7 cellular contexts compared by ENCODE assay signal in the genomic region with DNA sequence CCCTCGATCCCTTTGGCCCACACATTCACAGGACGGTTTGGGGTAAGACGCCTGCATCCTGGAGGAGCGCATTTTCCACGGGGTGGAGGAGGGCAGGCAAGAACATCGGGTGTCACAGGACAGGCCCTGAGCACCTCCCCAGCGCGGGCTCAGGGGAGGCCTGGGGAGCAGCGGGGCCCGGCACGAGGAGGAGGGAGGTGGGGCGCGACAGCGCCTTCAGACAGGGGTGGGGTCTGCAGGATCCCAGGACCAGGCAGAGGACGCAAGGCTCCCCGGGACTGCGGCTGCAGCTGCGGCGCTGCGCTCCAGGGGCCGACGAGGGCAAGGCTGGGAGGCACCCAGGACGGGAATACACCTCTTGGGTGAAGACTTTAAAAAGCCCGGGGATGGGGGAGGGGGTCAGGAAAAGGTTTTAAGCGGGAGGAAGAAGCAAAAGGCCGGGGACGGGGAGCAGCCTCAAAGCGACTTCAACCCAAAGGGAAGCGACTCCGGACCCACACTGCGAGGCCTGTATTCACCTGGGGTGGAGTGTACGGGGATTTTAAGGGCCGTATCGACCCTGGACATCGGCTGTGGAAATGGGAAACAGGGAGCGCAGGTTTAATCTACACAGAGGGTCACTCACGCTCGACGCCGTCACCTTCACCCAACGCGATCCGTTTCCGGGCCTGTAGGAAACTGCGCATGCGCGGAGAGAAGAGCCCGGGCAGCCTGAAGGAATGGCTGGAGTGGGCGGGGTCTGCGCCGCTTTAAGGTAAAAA. TPM values are rescaled to one million over a fixed set of nuclear protein-coding genes. Genes with fewer than 3 reads are reported as not detected.
A peak's percentile ranks its signal among the peaks of the same experiment; 100 is the strongest.
DNase-seq lines count a peak whose midpoint lies in the region; FAIRE-seq and TF ChIP-seq lines count a peak whose summit lies in the region.

Gene ZNF415 (minus strand): TSS at position 680 of the 761 bp plus-strand sequence. CDS start 10,234 bp downstream, outside the sequence.

- peak within 1 kb of the TSS; percentile 31 for H3K27ac ChIP-seq in SU-DHL-6 (ENCODE audit: low read depth, low read length)

- TF ChIP-seq CTCF in SU-DHL-6 (IDR thresholded peaks at IDR 0.05; ENCODE audit: insufficient read depth, low read length, poor library complexity, severe bottlenecking) (no peak), bronchial epithelial cell (IDR thresholded peaks at IDR 0.05; ENCODE audit: insufficient read depth, low read length, severe bottlenecking) (no peak)

- H3K9me2 ChIP-seq in SU-DHL-6 (replicated peaks; ENCODE audit: insufficient read depth, low read length): no peaks in the 10 kb centered on the region

- H2AFZ ChIP-seq in SU-DHL-6 (ENCODE audit: low read depth, low read length, severe bottlenecking): peak within 1 kb of the TSS; percentile 87

- H3K36me3 ChIP-seq in SU-DHL-6 (ENCODE audit: low read length) (no peaks in the 10 kb centered on the region), bronchial epithelial cell (ENCODE audit: control insufficient read depth, insufficient read depth, low read length) (no peaks in the 10 kb centered on the region)

- H3K4me3 ChIP-seq in SU-DHL-6 (ENCODE audit: insufficient read depth, low read length, poor library complexity, severe bottlenecking): peak within 1 kb of the TSS; percentile 66
- H3K4me3 ChIP-seq in bronchial epithelial cell (ENCODE audit: low read depth, low read length): peak within 1 kb of the TSS; percentile 47
- peak within 1 kb of the TSS; percentile 83 for H3K4me3 ChIP-seq in iPS-18c (ENCODE audit: insufficient read depth, low read depth, low read length)

- peak within 1 kb of the TSS; percentile 72 for H3K9ac ChIP-seq in SU-DHL-6 (ENCODE audit: low read length)

- H3F3A ChIP-seq in SU-DHL-6 (ENCODE audit: insufficient read depth): peaks cover 8% of the 10 kb centered on the region

- H4K20me1 ChIP-seq in SU-DHL-6 (ENCODE audit: low read depth, low read length): no peaks in the 10 kb centered on the region

- H3K27me3 ChIP-seq in SU-DHL-6 (ENCODE audit: low read length): no peaks in the 10 kb centered on the region
- no peaks in the 10 kb centered on the region for H3K27me3 ChIP-seq in bronchial epithelial cell (ENCODE audit: control insufficient read depth, insufficient read depth, low read length)

- H3K4me2 ChIP-seq in SU-DHL-6 (ENCODE audit: low read depth, low read length, poor library complexity, severe bottlenecking): peak within 1 kb of the TSS; percentile 64

- H3K9me3 ChIP-seq in SU-DHL-6 (ENCODE audit: insufficient read depth, low read length): no peaks in the 10 kb centered on the region
- no peaks in the 10 kb centered on the region for H3K9me3 ChIP-seq in iPS-18c (ENCODE audit: control insufficient read depth, insufficient read depth, low read length)

- peak; percentile 84 for DNase-seq in HPDE6-E6E7 (ENCODE audit: extremely low spot score)
- peak; percentile 42 for DNase-seq in bronchial epithelial cell (ENCODE audit: low read depth)
- peak; percentile 91 for DNase-seq in retina
- DNase-seq in HT-29 (ENCODE audit: low spot score): no peak
- DNase-seq in DMS153 (lab: John Stamatoyannopoulos, UW): no peak

- peaks cover 10% of the 10 kb centered on the region; the same call in 1 of the 2 replicates for H3K79me2 ChIP-seq in SU-DHL-6 (ENCODE audit: insufficient read depth, low read length)

- FAIRE-seq in bronchial epithelial cell (lab: Jason Lieb, UNC): no peak

RNA-seq across cellular contexts. Expression of gene ZNF415, which starts in this region (rescaled TPM):
- total RNA-seq in bronchial epithelial cell: 3.2 and 8.6 TPM in 2 replicates
- not detected in 2 replicates for total RNA-seq in HT-29 (2014; rRNA removed; shearing (Covaris generic))

Comparison
In these comparisons a context has a peak if more than half of its experiments do, and no peak if none do; other contexts are left out.
1. DNase-seq: peak in HPDE6-E6E7 (single experiment), bronchial epithelial cell (single experiment) and retina (single experiment); none in HT-29 (single experiment) and DMS153 (single experiment).
2. Peak in every context shown above with its lines, with median percentiles within 50 percentile points of each other: H3K4me3 ChIP-seq.